14 cellular contexts compared by ENCODE assay signal in the genomic region with DNA sequence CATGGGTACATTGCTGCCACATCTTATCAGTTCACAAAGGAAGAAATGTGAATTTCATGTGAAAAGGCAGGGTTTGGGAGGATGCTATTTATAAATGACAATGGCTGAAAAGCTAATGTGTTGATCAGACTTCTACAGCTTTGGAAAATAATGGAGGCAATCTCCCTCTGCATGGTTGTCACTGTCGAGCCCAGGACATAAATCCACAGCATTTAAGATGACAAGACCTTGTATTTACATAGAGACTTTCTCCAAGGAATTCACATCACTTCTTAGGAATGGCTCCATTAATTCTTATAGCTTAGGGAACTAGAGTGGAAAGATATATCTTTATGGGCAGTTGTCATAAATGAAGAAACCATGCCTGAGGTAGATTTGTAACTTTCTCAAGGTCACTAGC.
DNase-seq lines count a peak whose midpoint lies in the region; ATAC-seq and TF ChIP-seq lines count a peak whose summit lies in the region.
"Had no signal": no experiment of that assay in that cellular context is flagged by ENCODE, and none has a peak within 500 bp of the region (broad histone marks: within the 10 kb centered on the region; RNA-seq: fewer than 3 reads in every experiment).

No MANE protein-coding gene starts in this region.

- no peaks in the 10 kb centered on the region for H3K79me2 ChIP-seq in GM23338 (replicated peaks; ENCODE audit: insufficient read depth)
- H3K79me2 ChIP-seq in neural cell (replicated peaks; ENCODE audit: insufficient read depth, low read length): no peaks in the 10 kb centered on the region

- H3K4me1 ChIP-seq in GM23338 (ENCODE audit: insufficient read depth) (peaks cover 14% of the 10 kb centered on the region; the same call in 1 of the 2 replicates), HUES64 (ENCODE audit: insufficient read depth, low read length) (peaks cover 15% of the 10 kb centered on the region; the same call in 1 of the 2 replicates), endodermal cell (ENCODE audit: control insufficient read depth, insufficient read depth, low read length) (no peaks in the 10 kb centered on the region), suprapubic skin (no peaks in the 10 kb centered on the region)

- H4K20me1 ChIP-seq in GM23338 (replicated peaks; ENCODE audit: insufficient read depth) (no peaks in the 10 kb centered on the region), neural cell (ENCODE audit: insufficient read depth) (no peaks in the 10 kb centered on the region)

- H3K9me3 Mint-ChIP-seq in GM23338 (peaks cover 19% of the 10 kb centered on the region), endodermal cell (peaks cover 24% of the 10 kb centered on the region)
- H3K9me3 Mint-ChIP-seq: CD4-positive, alpha-beta T cell had no signal

- H3F3A ChIP-seq in GM23338 (replicated peaks; ENCODE audit: low read depth) (no peaks in the 10 kb centered on the region), neural cell (ENCODE audit: insufficient read depth, low read length, poor library complexity, severe bottlenecking) (no peaks in the 10 kb centered on the region)

- TF ChIP-seq EP300 in neural cell (conservative IDR thresholded peaks at IDR 0.05; ENCODE audit: poor library complexity, severe bottlenecking): peak; percentile 69
- TF ChIP-seq EP300 in suprapubic skin (IDR thresholded peaks at IDR 0.05): no peak

- H3K36me3 ChIP-seq in GM23338 (ENCODE audit: insufficient read depth) (no peaks in the 10 kb centered on the region), HUES64 (ENCODE audit: insufficient read depth, low read length) (no peaks in the 10 kb centered on the region), endodermal cell (ENCODE audit: control insufficient read depth, insufficient read depth, low read length) (no peaks in the 10 kb centered on the region), neural cell (ENCODE audit: insufficient read depth, low read length) (no peaks in the 10 kb centered on the region), suprapubic skin (no peaks in the 10 kb centered on the region)

- TF ChIP-seq POLR2A in suprapubic skin (IDR thresholded peaks at IDR 0.05): no peak

- H3K9me2 ChIP-seq in GM23338 (ENCODE audit: insufficient read depth) (no peaks in the 10 kb centered on the region), neural cell (ENCODE audit: insufficient read depth, low read length) (no peaks in the 10 kb centered on the region)

- H3K27ac ChIP-seq in GM23338 (ENCODE audit: low read depth) (peak overlapping the region; percentile 68; the same call in 1 of the 2 replicates), HUES64 (ENCODE audit: low read depth, low read length) (peak overlapping the region; percentile 37; the same call in 1 of the 2 replicates), endodermal cell (ENCODE audit: low read depth, low read length) (no peak overlapping the region), neural cell (ENCODE audit: low read length) (peak overlapping the region; percentile 86), suprapubic skin (no peak overlapping the region)

- no peak overlapping the region for H3K4me3 Mint-ChIP-seq in GM23338
- H3K4me3 Mint-ChIP-seq in endodermal cell: no peak overlapping the region
- H3K4me3 Mint-ChIP-seq: B cell; CD4-positive, alpha-beta T cell had no signal

- no peaks in the 10 kb centered on the region for H3K27me3 ChIP-seq in GM23338 (ENCODE audit: insufficient read depth)
- H3K27me3 ChIP-seq in HUES64 (ENCODE audit: insufficient read depth, low read length): no peaks in the 10 kb centered on the region
- no peaks in the 10 kb centered on the region for H3K27me3 ChIP-seq in endodermal cell (ENCODE audit: control insufficient read depth, insufficient read depth, low read length, poor library complexity, severe bottlenecking)
- no peaks in the 10 kb centered on the region for H3K27me3 ChIP-seq in neural cell (ENCODE audit: insufficient read depth, low read depth, low read length)
- H3K27me3 ChIP-seq in suprapubic skin: no peaks in the 10 kb centered on the region

- H3K36me3 Mint-ChIP-seq in GM23338 (ENCODE audit: low read depth) (peaks cover 13% of the 10 kb centered on the region; the same call in 2 of the 3 replicates), endodermal cell (ENCODE audit: low read depth) (peaks cover 4% of the 10 kb centered on the region)

- 69% methylated on average over 1 of the region's 1 CpG for WGBS in HUES64
- WGBS in endodermal cell (ENCODE audit: insufficient coverage in 1 of 2, insufficient read length in 1 of 2), 2 experiments: 89% methylated on average over 1 of the region's 1 CpG; no CpG with 5 or more reads in 1 of the 2 experiments
- WGBS in suprapubic skin: 22% methylated on average over 1 of the region's 1 CpG

- H3K9me3 ChIP-seq in HUES64 (ENCODE audit: insufficient read depth, low read depth, low read length) (peaks cover 2% of the 10 kb centered on the region; the same call in 1 of the 2 replicates), endodermal cell (ENCODE audit: control insufficient read depth, low read length) (no peaks in the 10 kb centered on the region), neural cell (ENCODE audit: low read length) (no peaks in the 10 kb centered on the region), suprapubic skin (no peaks in the 10 kb centered on the region)

- no peak for TF ChIP-seq RAD21 in neural cell (conservative IDR thresholded peaks at IDR 0.05)

- peaks cover 5% of the 10 kb centered on the region; the same call in 2 of the 3 replicates for H3K4me1 Mint-ChIP-seq in GM23338
- peaks cover 17% of the 10 kb centered on the region for H3K4me1 Mint-ChIP-seq in endodermal cell
- H3K4me1 Mint-ChIP-seq: B cell had no signal

- 0 out of 2 replicates have a peak overlapping the region, but pooled peaks have one; percentile 1 for H3K4me2 ChIP-seq in GM23338
- H3K4me2 ChIP-seq in neural cell (ENCODE audit: low read length): peak overlapping the region; percentile 55

- TF ChIP-seq CTCF in GM23338 (conservative IDR thresholded peaks at IDR 0.05; ENCODE audit: low read depth in 2 of 2) (no peak), endodermal cell (conservative IDR thresholded peaks at IDR 0.05) (no peak), neural cell (IDR thresholded peaks at IDR 0.05; ENCODE audit: poor library complexity, severe bottlenecking) (no peak), suprapubic skin (IDR thresholded peaks at IDR 0.05) (no peak)

- H2AFZ ChIP-seq in GM23338: no peak overlapping the region
- H2AFZ ChIP-seq in neural cell (ENCODE audit: low read depth, low read length): no peak overlapping the region

- DNase-seq in GM23338 (ENCODE audit: low spot score): no peak
- no peak for DNase-seq in endodermal cell
- no peak for DNase-seq in NCI-H510A treated with DMSO at 0.1 percent for 48 hours (lab: John Stamatoyannopoulos, UW)
- no peak for DNase-seq in suprapubic skin (ENCODE audit: low spot score in 2 of 2)
- DNase-seq: C1 segment of cervical spinal cord; CD4-positive, alpha-beta T cell; DMS79 had no signal

- H3K27ac Mint-ChIP-seq in GM23338 (peak overlapping the region; percentile 86; the same call in 1 of the 2 replicates), endodermal cell (peak overlapping the region; percentile 89)
- H3K27ac Mint-ChIP-seq: B cell; CD4-positive, alpha-beta T cell had no signal

- ATAC-seq in GM23338 (no peak), HG02852 (IDR thresholded peaks at IDR 0.05; ENCODE audit: unreplicated experiment) (no peak), HG03039 (IDR thresholded peaks at IDR 0.05; ENCODE audit: unreplicated experiment) (no peak)
- ATAC-seq: HCT116, HepG2 had no signal

- H3K27me3 Mint-ChIP-seq in GM23338 (ENCODE audit: insufficient read depth, low read depth, poor library complexity) (no peaks in the 10 kb centered on the region), endodermal cell (ENCODE audit: insufficient read depth) (peaks cover 2% of the 10 kb centered on the region)
- H3K27me3 Mint-ChIP-seq: CD4-positive, alpha-beta T cell had no signal

- no peak overlapping the region for H3K9ac ChIP-seq in HUES64 (ENCODE audit: low read depth, low read length)
- H3K9ac ChIP-seq in endodermal cell (ENCODE audit: extremely low read depth, low read length, poor library complexity, severe bottlenecking): no peak overlapping the region
- H3K9ac ChIP-seq in neural cell (ENCODE audit: low read length): peak overlapping the region; percentile 41

- H3K4me3 ChIP-seq in GM23338 (no peak overlapping the region), HUES64 (ENCODE audit: low read length) (no peak overlapping the region), endodermal cell (ENCODE audit: low read length) (no peak overlapping the region), neural cell (ENCODE audit: low read length) (no peak overlapping the region), suprapubic skin (no peak overlapping the region)

TF ChIP-seq in neural cell, 6 proteins besides CTCF, POLR2A, EP300 and RAD21:
- TF ChIP-seq, protein P1, sequence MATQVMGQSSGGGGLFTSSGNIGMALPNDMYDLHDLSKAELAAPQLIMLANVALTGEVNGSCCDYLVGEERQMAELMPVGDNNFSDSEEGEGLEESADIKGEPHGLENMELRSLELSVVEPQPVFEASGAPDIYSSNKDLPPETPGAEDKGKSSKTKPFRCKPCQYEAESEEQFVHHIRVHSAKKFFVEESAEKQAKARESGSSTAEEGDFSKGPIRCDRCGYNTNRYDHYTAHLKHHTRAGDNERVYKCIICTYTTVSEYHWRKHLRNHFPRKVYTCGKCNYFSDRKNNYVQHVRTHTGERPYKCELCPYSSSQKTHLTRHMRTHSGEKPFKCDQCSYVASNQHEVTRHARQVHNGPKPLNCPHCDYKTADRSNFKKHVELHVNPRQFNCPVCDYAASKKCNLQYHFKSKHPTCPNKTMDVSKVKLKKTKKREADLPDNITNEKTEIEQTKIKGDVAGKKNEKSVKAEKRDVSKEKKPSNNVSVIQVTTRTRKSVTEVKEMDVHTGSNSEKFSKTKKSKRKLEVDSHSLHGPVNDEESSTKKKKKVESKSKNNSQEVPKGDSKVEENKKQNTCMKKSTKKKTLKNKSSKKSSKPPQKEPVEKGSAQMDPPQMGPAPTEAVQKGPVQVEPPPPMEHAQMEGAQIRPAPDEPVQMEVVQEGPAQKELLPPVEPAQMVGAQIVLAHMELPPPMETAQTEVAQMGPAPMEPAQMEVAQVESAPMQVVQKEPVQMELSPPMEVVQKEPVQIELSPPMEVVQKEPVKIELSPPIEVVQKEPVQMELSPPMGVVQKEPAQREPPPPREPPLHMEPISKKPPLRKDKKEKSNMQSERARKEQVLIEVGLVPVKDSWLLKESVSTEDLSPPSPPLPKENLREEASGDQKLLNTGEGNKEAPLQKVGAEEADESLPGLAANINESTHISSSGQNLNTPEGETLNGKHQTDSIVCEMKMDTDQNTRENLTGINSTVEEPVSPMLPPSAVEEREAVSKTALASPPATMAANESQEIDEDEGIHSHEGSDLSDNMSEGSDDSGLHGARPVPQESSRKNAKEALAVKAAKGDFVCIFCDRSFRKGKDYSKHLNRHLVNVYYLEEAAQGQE (IDR thresholded peaks at IDR 0.05; ENCODE audit: borderline replicate concordance): peak; percentile 98
- TF ChIP-seq TAF1 (IDR thresholded peaks at IDR 0.05; ENCODE audit: low read depth): no peak
- TF ChIP-seq POLR2AphosphoS5 (IDR thresholded peaks at IDR 0.05): peak; percentile 66
- no peak for TF ChIP-seq EZH2 (IDR thresholded peaks at IDR 0.05; ENCODE audit: borderline replicate concordance, insufficient read depth, low read length, poor library complexity, severe bottlenecking)
- no peak for TF ChIP-seq MXI1 (conservative IDR thresholded peaks at IDR 0.05; ENCODE audit: poor library complexity, severe bottlenecking)
TF ChIP-seq in neural cell: peak in this region for 2.

Comparison
In these comparisons a context has a peak if more than half of its experiments do, and no peak if none do; other contexts are left out.
1. H3K27ac ChIP-seq: peak in GM23338 (single experiment), HUES64 (single experiment) and neural cell (single experiment); none in endodermal cell (single experiment) and suprapubic skin (single experiment).